ENCODE assay signal across 7 cellular contexts in the genomic region with DNA sequence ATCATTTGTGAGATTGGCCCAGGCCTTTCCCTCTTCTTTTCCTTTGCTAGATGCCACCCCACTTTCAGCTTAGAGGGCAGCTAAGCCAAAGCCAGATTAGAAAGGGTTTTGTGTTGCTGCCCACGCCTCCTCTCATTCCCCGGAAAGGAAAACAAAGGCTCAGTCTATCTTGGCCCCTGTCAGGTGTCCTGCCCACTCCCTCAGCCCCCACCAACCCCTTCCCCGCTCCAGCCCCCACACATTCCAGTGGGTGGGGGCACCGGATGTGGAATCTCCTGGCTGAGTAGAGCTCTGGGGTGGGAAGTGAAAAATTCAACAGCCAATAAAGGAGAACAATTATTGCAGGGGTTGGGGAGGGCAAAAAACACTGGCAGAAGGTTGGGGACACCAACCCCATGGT. TPM values are rescaled to one million over a fixed set of nuclear protein-coding genes. Genes with fewer than 3 reads are reported as not detected.
DNase-seq lines count a peak whose midpoint lies in the region; ATAC-seq, FAIRE-seq and TF ChIP-seq lines count a peak whose summit lies in the region.
"Had no signal": no experiment of that assay in that cellular context is flagged by ENCODE, and none has a peak within 500 bp of the region (broad histone marks: within the 10 kb centered on the region; RNA-seq: fewer than 3 reads in every experiment).

No MANE protein-coding gene starts in this region.

- H3K9me3 Mint-ChIP-seq in natural killer cell treated with Interleukin-12 subunit alpha and Interleukin-12 subunit beta and Interleukin-15 and Interleukin-18, amount 100 ng/mL, for 72 hours: no peaks in the 10 kb centered on the region
- H3K9me3 Mint-ChIP-seq in natural killer cell: no peaks in the 10 kb centered on the region

- peak overlapping the region in 1 of 2 donors; percentile 99 for H3K27ac ChIP-seq in aorta (ENCODE audit: low read depth in 1 of 2, low read length in 2 of 2)

- no peak for FAIRE-seq in GM12891 (lab: Jason Lieb, UNC)

- no peak for TF ChIP-seq POLR2A in GM12891 (IDR thresholded peaks at IDR 0.05; ENCODE audit: low read depth, low read length)

- 1 to 5% methylated on average over 4 of the region's 4 CpGs for WGBS in aorta, 2 donors

- intact Hi-C loops in natural killer cell (cut with micrococcal nuclease): no loop called here
- intact Hi-C loops in aorta (cut with DNase I): no loop called here

- H3K36me3 ChIP-seq in aorta (ENCODE audit: control insufficient read depth in 1 of 2, insufficient read depth in 2 of 2, low read length in 1 of 2): no peaks in the 10 kb centered on the region

- H3K9me3 ChIP-seq in aorta (ENCODE audit: control insufficient read depth, low read length): no peaks in the 10 kb centered on the region

- no peaks in the 10 kb centered on the region for H3K4me1 ChIP-seq in aorta (ENCODE audit: control insufficient read depth in 1 of 2, insufficient read depth in 2 of 2, low read length in 2 of 2)

- no peak for DNase-seq in natural killer cell treated with Interleukin-12 subunit alpha and Interleukin-12 subunit beta and Interleukin-15 and Interleukin-18, amount 100 ng/mL, for 72 hours (ENCODE audit: low spot score)
- DNase-seq in natural killer cell (no peak), iPS DF 19.7 (ENCODE audit: low read depth, low spot score) (peak; percentile 33), aorta (peak; percentile 54 to 76), GM12891 (ENCODE audit: insufficient read length, low spot score) (no peak)
- DNase-seq: GF-D8 had no signal

- no peaks in the 10 kb centered on the region for H3K36me3 Mint-ChIP-seq in natural killer cell treated with Interleukin-12 subunit alpha and Interleukin-12 subunit beta and Interleukin-15 and Interleukin-18, amount 100 ng/mL, for 72 hours
- H3K36me3 Mint-ChIP-seq in natural killer cell: no peaks in the 10 kb centered on the region

- no peak overlapping the region for H3K4me3 ChIP-seq in aorta (ENCODE audit: low read length in 2 of 2)

- peak overlapping the region; percentile 86 for H3K4me3 Mint-ChIP-seq in natural killer cell treated with Interleukin-12 subunit alpha and Interleukin-12 subunit beta and Interleukin-15 and Interleukin-18, amount 100 ng/mL, for 72 hours
- H3K4me3 Mint-ChIP-seq in natural killer cell: no peak overlapping the region

- TF ChIP-seq CTCF in natural killer cell (IDR thresholded peaks at IDR 0.05): no peak

- H3K4me1 Mint-ChIP-seq in natural killer cell treated with Interleukin-12 subunit alpha and Interleukin-12 subunit beta and Interleukin-15 and Interleukin-18, amount 100 ng/mL, for 72 hours (ENCODE audit: low read depth in 2 of 2): peaks cover 15 to 46% of the 10 kb centered on the region in 2 donors
- H3K4me1 Mint-ChIP-seq in natural killer cell: peaks cover 18 to 32% of the 10 kb centered on the region in 2 donors

- ATAC-seq in natural killer cell treated with Interleukin-12 subunit alpha and Interleukin-12 subunit beta and Interleukin-15 and Interleukin-18, amount 100 ng/mL, for 72 hours: no peak
- ATAC-seq in natural killer cell: no peak
- ATAC-seq in aorta (ENCODE audit: low FRiP score): no peak
- no peak for ATAC-seq in HG03342 (IDR thresholded peaks at IDR 0.05; ENCODE audit: unreplicated experiment)

- H3K27me3 Mint-ChIP-seq in natural killer cell treated with Interleukin-12 subunit alpha and Interleukin-12 subunit beta and Interleukin-15 and Interleukin-18, amount 100 ng/mL, for 72 hours: no peaks in the 10 kb centered on the region
- H3K27me3 Mint-ChIP-seq in natural killer cell (ENCODE audit: low read depth in 2 of 2): no peaks in the 10 kb centered on the region

- no peaks in the 10 kb centered on the region for H3K27me3 ChIP-seq in aorta (ENCODE audit: control insufficient read depth in 1 of 2, insufficient read depth in 2 of 2, low read length in 1 of 2)

- H3K27ac Mint-ChIP-seq in natural killer cell treated with Interleukin-12 subunit alpha and Interleukin-12 subunit beta and Interleukin-15 and Interleukin-18, amount 100 ng/mL, for 72 hours: peak overlapping the region; percentile 10 to 97
- H3K27ac Mint-ChIP-seq in natural killer cell: peak overlapping the region in 1 of 2 donors; percentile 45

TF ChIP-seq in GM12891, 5 proteins besides CTCF, POLR2A, EP300 and RAD21:
- TF ChIP-seq TAF1 (IDR thresholded peaks at IDR 0.05; ENCODE audit: low read depth, low read length): no peak
- TF ChIP-seq POLR2AphosphoS5 (IDR thresholded peaks at IDR 0.05; ENCODE audit: low read depth, low read length): no peak
- TF ChIP-seq PAX5 (IDR thresholded peaks at IDR 0.05; ENCODE audit: insufficient read depth, low read length, severe bottlenecking): no peak
- TF ChIP-seq SPI1 (IDR thresholded peaks at IDR 0.05; ENCODE audit: low read depth, low read length): no peak
- no peak for TF ChIP-seq POU2F2 (IDR thresholded peaks at IDR 0.05; ENCODE audit: low read depth, low read length)

RNA-seq across cellular contexts. Expression of gene RDH5, which starts 2.2 kb away (rescaled TPM):
- 10 to 100 TPM; 10.2 to 11.7 TPM for total RNA-seq in natural killer cell treated with Interleukin-12 subunit alpha and Interleukin-12 subunit beta and Interleukin-15 and Interleukin-18, amount 100 ng/mL, for 72 hours
- total RNA-seq in natural killer cell: 10 to 100 TPM in 2 of 3 donors, 1 to 10 TPM in 1; 9.6 to 19.0 (median 10.1) TPM
- total RNA-seq in aorta: 10 to 100 TPM; 21.9 to 51.1 TPM
- polyA plus RNA-seq in aorta: 10 to 100 TPM; 16.7 to 49.4 TPM
- polyA plus RNA-seq in GM12891 (2012; ENCODE audit: low read depth, missing spikeins): 7.2 TPM

RNA-seq across cellular contexts. Expression of gene BLOC1S1, which starts 2.2 kb away (rescaled TPM):
- total RNA-seq in natural killer cell treated with Interleukin-12 subunit alpha and Interleukin-12 subunit beta and Interleukin-15 and Interleukin-18, amount 100 ng/mL, for 72 hours: 10 to 100 TPM; 54.8 to 85.8 TPM
- total RNA-seq in natural killer cell: 10 to 100 TPM; 75.8 to 83.7 (median 81.0) TPM
- 100 to 1,000 TPM in 1 of 2 donors, 10 to 100 TPM in 1; 87.3 to 115 TPM for total RNA-seq in aorta
- 100 to 1,000 TPM; 248 to 351 TPM for polyA plus RNA-seq in aorta
- polyA plus RNA-seq in GM12891 (2012; ENCODE audit: low read depth, missing spikeins): 172 TPM

RNA-seq across cellular contexts. Expression of gene ITGA7, which starts 10.3 kb away (rescaled TPM):
- total RNA-seq in natural killer cell treated with Interleukin-12 subunit alpha and Interleukin-12 subunit beta and Interleukin-15 and Interleukin-18, amount 100 ng/mL, for 72 hours: 1 to 10 TPM; 2.1 to 4.2 TPM
- 1 to 10 TPM; 2.8 to 4.6 (median 4.3) TPM for total RNA-seq in natural killer cell
- 100 to 1,000 TPM; 463 to 747 TPM for total RNA-seq in aorta
- 100 to 1,000 TPM in 1 of 2 donors, 10 to 100 TPM in 1; 76.1 to 633 TPM for polyA plus RNA-seq in aorta
- polyA plus RNA-seq in GM12891 (2012; ENCODE audit: low read depth, missing spikeins): 4.3 TPM

RNA-seq across cellular contexts. Expression of gene CD63, which starts 10.8 kb away (rescaled TPM):
- total RNA-seq in natural killer cell treated with Interleukin-12 subunit alpha and Interleukin-12 subunit beta and Interleukin-15 and Interleukin-18, amount 100 ng/mL, for 72 hours: 100 to 1,000 TPM; 263 to 327 TPM
- total RNA-seq in natural killer cell (100 to 1,000 TPM; 296 to 441 (median 319) TPM), aorta (1,000 to 10,000 TPM; 1,107 to 1,135 TPM)
- 1,000 to 10,000 TPM; 1,323 to 1,532 TPM for polyA plus RNA-seq in aorta
- polyA plus RNA-seq in GM12891 (2012; ENCODE audit: low read depth, missing spikeins): 172 TPM

RNA-seq across cellular contexts. Expression of gene GDF11, which starts 24.9 kb away (rescaled TPM):
- 10 to 100 TPM in 1 of 2 donors, 1 to 10 TPM in 1; 5.0 to 18.4 TPM for total RNA-seq in natural killer cell treated with Interleukin-12 subunit alpha and Interleukin-12 subunit beta and Interleukin-15 and Interleukin-18, amount 100 ng/mL, for 72 hours
- total RNA-seq in natural killer cell: 10 to 100 TPM in 2 of 3 donors, 1 to 10 TPM in 1; 9.2 to 12.1 (median 10.2) TPM
- total RNA-seq in aorta: 1 to 10 TPM; 6.6 to 9.4 TPM
- 1 to 10 TPM; 3.0 to 4.2 TPM for polyA plus RNA-seq in aorta
- polyA plus RNA-seq in GM12891 (2012; ENCODE audit: low read depth, missing spikeins): 8.0 TPM

Comparison
In these comparisons a context has a peak if more than half of its experiments do, and no peak if none do; other contexts are left out.
1. DNase-seq: peak in iPS DF 19.7 (single experiment) and aorta (2 of 2); none in natural killer cell treated with Interleukin-12 subunit alpha and Interleukin-12 subunit beta and Interleukin-15 and Interleukin-18, amount 100 ng/mL, for 72 hours (single experiment), natural killer cell (single experiment) and GM12891 (single experiment).
2. RNA of gene ITGA7, which starts 10.3 kb away (total RNA-seq): 463 to 747 TPM in aorta; 2.8 to 4.6 TPM in natural killer cell and 2.1 to 4.2 TPM in natural killer cell treated with Interleukin-12 subunit alpha and Interleukin-12 subunit beta and Interleukin-15 and Interleukin-18, amount 100 ng/mL, for 72 hours; every median in the first group is over 10 times any median in the second.